In genomic region chr2:67579207-67579606, GRCh38 we compare ENCODE assay signal across 2 cellular contexts.
TF ChIP-seq lines count a peak whose summit lies in the region.

No MANE protein-coding gene starts in this region.

TF ChIP-seq in IMR-90, 13 proteins besides CTCF, POLR2A, EP300 and RAD21:
- TF ChIP-seq MAFK (IDR thresholded peaks at IDR 0.05; ENCODE audit: low read depth, low read length) (no peak), RCOR1 (IDR thresholded peaks at IDR 0.05; ENCODE audit: insufficient replicate concordance, low read length) (no peak), ELK1 (IDR thresholded peaks at IDR 0.05; ENCODE audit: borderline replicate concordance, low read depth, low read length) (no peak), CEBPB (IDR thresholded peaks at IDR 0.05; ENCODE audit: low read depth, low read length) (no peak), BHLHE40 (IDR thresholded peaks at IDR 0.05; ENCODE audit: low read depth, low read length) (no peak), SMC3 (IDR thresholded peaks at IDR 0.05; ENCODE audit: low read depth, low read length) (no peak), USF2 (IDR thresholded peaks at IDR 0.05; ENCODE audit: low read depth, low read length) (no peak), RFX5 (IDR thresholded peaks at IDR 0.05; ENCODE audit: low read depth, low read length) (no peak), FOS (IDR thresholded peaks at IDR 0.05; ENCODE audit: low read depth, low read length) (no peak), NFE2L2 (IDR thresholded peaks at IDR 0.05; ENCODE audit: low read depth, low read length) (no peak), CHD1 (IDR thresholded peaks at IDR 0.05; ENCODE audit: low read depth, low read length) (no peak), MAZ (IDR thresholded peaks at IDR 0.05; ENCODE audit: borderline replicate concordance, low read depth, low read length) (no peak), MXI1 (IDR thresholded peaks at IDR 0.05; ENCODE audit: borderline replicate concordance, low read depth, low read length) (no peak)

TF ChIP-seq in HEK293T, 16 proteins besides CTCF, POLR2A, EP300 and RAD21:
- no peak for TF ChIP-seq L3MBTL2 (conservative IDR thresholded peaks at IDR 0.05)
- TF ChIP-seq ELF4 (IDR thresholded peaks at IDR 0.05) = no peak
- TF ChIP-seq FOXA1 (IDR thresholded peaks at IDR 0.05) = no peak
- no peak for TF ChIP-seq SUZ12 (IDR thresholded peaks at IDR 0.05)
- TF ChIP-seq SP1 (IDR thresholded peaks at IDR 0.05) = no peak
- TF ChIP-seq LEF1 (IDR thresholded peaks at IDR 0.05; ENCODE audit: borderline replicate concordance) = no peak
- TF ChIP-seq NFRKB (IDR thresholded peaks at IDR 0.05) = no peak
- no peak for TF ChIP-seq PKNOX1 (IDR thresholded peaks at IDR 0.05)
- TF ChIP-seq ARNT (IDR thresholded peaks at IDR 0.05) = no peak
- no peak for TF ChIP-seq ZNF384 (IDR thresholded peaks at IDR 0.05)
- TF ChIP-seq HDGF (IDR thresholded peaks at IDR 0.05; ENCODE audit: borderline replicate concordance) = no peak
- no peak for TF ChIP-seq CTBP1 (IDR thresholded peaks at IDR 0.05; ENCODE audit: borderline replicate concordance)
- no peak for TF ChIP-seq FOXM1 (IDR thresholded peaks at IDR 0.05; ENCODE audit: borderline replicate concordance)
